21 cellular contexts compared by ENCODE assay signal in genomic region chr7:129970816-129971215, GRCh38. TPM values are rescaled to one million over a fixed set of nuclear protein-coding genes. Genes with fewer than 3 reads are reported as not detected.
DNase-seq lines count a peak whose midpoint lies in the region; ATAC-seq and TF ChIP-seq lines count a peak whose summit lies in the region.
"Had no signal": no experiment of that assay in that cellular context is flagged by ENCODE, and none has a peak within 500 bp of the region (broad histone marks: within the 10 kb centered on the region; RNA-seq: fewer than 3 reads in every experiment).

No MANE protein-coding gene starts in this region.

- no peak for TF ChIP-seq RAD21 in SK-N-SH (IDR thresholded peaks at IDR 0.05; ENCODE audit: low read length)

- no peak overlapping the region for H3K14ac ChIP-seq in mesenchymal stem cell (ENCODE audit: low read length in 2 of 2)

- CTCF ChIA-PET in SK-N-SH (lab: Yijun Ruan, JAX) (interaction anchor here (0.7 to 1.5 kb wide), 4 partner anchors 16 to 146 kb away, joined by 3 to 4 read pairs (median 4); no protein-coding TSS in a partner anchor), T-cell (lab: Charles Lee) (interaction anchor here (0.5 to 0.7 kb wide), 2 partner anchors 55 to 1162 kb away, joined by 4 to 11 read pairs; no protein-coding TSS in a partner anchor)

- no peaks in the 10 kb centered on the region for H3K36me3 Mint-ChIP-seq in T-cell
- H3K36me3 Mint-ChIP-seq: activated naive CD8-positive, alpha-beta T cell treated with anti-CD3 and anti-CD28 coated beads, Interleukin-2, amount 10 ng/mL, durations not matched to agents 7 days and 5 days had no signal

- intact Hi-C loops in uterus (cut with DNase I; ENCODE audit: low total_unique reads): no loop called here

- H3K23ac ChIP-seq in mesenchymal stem cell (ENCODE audit: low read length in 2 of 2): no peak overlapping the region

- H3K4me3 Mint-ChIP-seq in T-cell: no peak overlapping the region
- H3K4me3 Mint-ChIP-seq: activated naive CD8-positive, alpha-beta T cell treated with anti-CD3 and anti-CD28 coated beads, Interleukin-2, amount 10 ng/mL, durations not matched to agents 7 days and 5 days; T-helper 1 cell treated with Interleukin-12 subunit alpha and Interleukin-12 subunit beta and Interleukin-4 antibody, amounts not matched to agents 30 μg/mL and 1 μg/mL, for 36 hours had no signal

- TF ChIP-seq POLR2A in uterus (IDR thresholded peaks at IDR 0.05): no peak

- H3K36me3 ChIP-seq in SK-N-SH (replicated peaks in 1 of 2; ENCODE audit: control insufficient read depth in 1 of 2, insufficient read depth in 2 of 2, low read length in 1 of 2) (no peaks in the 10 kb centered on the region), mesenchymal stem cell (ENCODE audit: control insufficient read depth in 1 of 2, insufficient read depth in 2 of 2, low read depth in 1 of 2, low read length in 2 of 2) (no peaks in the 10 kb centered on the region), uterus (no peaks in the 10 kb centered on the region)
- H3K36me3 ChIP-seq: BLaER1, HAP-1, left lung had no signal

- H3K4me3 ChIP-seq in SK-N-SH (ENCODE audit: low read depth in 2 of 2, low read length in 1 of 2): no peak overlapping the region
- H3K4me3 ChIP-seq in mesenchymal stem cell (ENCODE audit: insufficient read depth in 1 of 2, low read depth in 1 of 2, low read length in 2 of 2): no peak overlapping the region
- H3K4me3 ChIP-seq in uterus: no peak overlapping the region
- H3K4me3 ChIP-seq: BLaER1, HAP-1, left lung, testis had no signal

- no peak overlapping the region for H3K27ac Mint-ChIP-seq in T-cell
- H3K27ac Mint-ChIP-seq: activated naive CD8-positive, alpha-beta T cell treated with anti-CD3 and anti-CD28 coated beads, Interleukin-2, amount 10 ng/mL, durations not matched to agents 7 days and 5 days; T-helper 1 cell treated with Interleukin-12 subunit alpha and Interleukin-12 subunit beta and Interleukin-4 antibody, amounts not matched to agents 30 μg/mL and 1 μg/mL, for 36 hours had no signal

- H3K4me1 Mint-ChIP-seq in T-cell: no peaks in the 10 kb centered on the region
- H3K4me1 Mint-ChIP-seq: activated naive CD8-positive, alpha-beta T cell treated with anti-CD3 and anti-CD28 coated beads, Interleukin-2, amount 10 ng/mL, durations not matched to agents 7 days and 5 days had no signal

- no peaks in the 10 kb centered on the region for H3K9me3 Mint-ChIP-seq in T-cell
- H3K9me3 Mint-ChIP-seq: activated naive CD8-positive, alpha-beta T cell treated with anti-CD3 and anti-CD28 coated beads, Interleukin-2, amount 10 ng/mL, durations not matched to agents 7 days and 5 days; T-helper 1 cell treated with Interleukin-12 subunit alpha and Interleukin-12 subunit beta and Interleukin-4 antibody, amounts not matched to agents 30 μg/mL and 1 μg/mL, for 36 hours had no signal

- H4K91ac ChIP-seq in mesenchymal stem cell (ENCODE audit: low read length): no peak overlapping the region

- H3K4ac ChIP-seq in mesenchymal stem cell (ENCODE audit: low read depth in 1 of 2, low read length in 2 of 2): peak overlapping the region in 1 of 2 experiments; percentile 49

- H3K79me2 ChIP-seq in SK-N-SH (ENCODE audit: insufficient read depth): no peaks in the 10 kb centered on the region

- H3K9me3 ChIP-seq in SK-N-SH (no peaks in the 10 kb centered on the region), mesenchymal stem cell (ENCODE audit: control insufficient read depth, low read length) (no peaks in the 10 kb centered on the region), uterus (no peaks in the 10 kb centered on the region)
- H3K9me3 ChIP-seq: BLaER1, HAP-1, left lung, testis had no signal

- no peaks in the 10 kb centered on the region for H4K20me1 ChIP-seq in SK-N-SH (ENCODE audit: insufficient read depth)
- H4K20me1 ChIP-seq: BLaER1 had no signal

- peak overlapping the region in 1 of 2 experiments; percentile 83 for H2BK12ac ChIP-seq in mesenchymal stem cell (ENCODE audit: low read length in 2 of 2)

- H3K4me1 ChIP-seq in SK-N-SH (ENCODE audit: control insufficient read depth in 1 of 2, insufficient read depth in 2 of 2, low read depth in 1 of 2, low read length in 1 of 2) (peaks cover 0 to 12% of the 10 kb centered on the region in 2 experiments; a peak in 1 of 4 replicates), mesenchymal stem cell (ENCODE audit: control insufficient read depth, insufficient read depth, low read depth, low read length) (peaks cover 16% of the 10 kb centered on the region), uterus (no peaks in the 10 kb centered on the region)
- H3K4me1 ChIP-seq: BLaER1, left lung, testis had no signal

- ATAC-seq in SK-N-SH treated with all-trans-retinoic acid at 6 μM for 48 hours: no peak
- ATAC-seq in T-cell (replicated peaks in 1 of 4): no peak

- H3K4me2 ChIP-seq in SK-N-SH (no peak overlapping the region), mesenchymal stem cell (ENCODE audit: low read length, poor library complexity, severe bottlenecking) (no peak overlapping the region)
- H3K4me2 ChIP-seq: BLaER1 had no signal

- TF ChIP-seq CTCF in SK-N-SH (IDR thresholded peaks at IDR 0.05): no peak
- TF ChIP-seq CTCF in uterus (IDR thresholded peaks at IDR 0.05): no peak

- peak overlapping the region; percentile 60; the same call in 1 of the 2 replicates for H3K9ac ChIP-seq in SK-N-SH
- no peak overlapping the region for H3K9ac ChIP-seq in mesenchymal stem cell (ENCODE audit: low read length)
- H3K9ac ChIP-seq: BLaER1 had no signal

- H3K79me1 ChIP-seq in mesenchymal stem cell (replicated peaks; ENCODE audit: low read length, poor library complexity, severe bottlenecking): no peaks in the 10 kb centered on the region

- peak overlapping the region in 1 of 2 experiments; percentile 66 for H3K18ac ChIP-seq in mesenchymal stem cell (ENCODE audit: low read depth in 1 of 2, low read length in 2 of 2)

- no peak for TF ChIP-seq EP300 in SK-N-SH (IDR thresholded peaks at IDR 0.05; ENCODE audit: borderline replicate concordance in 1 of 2, low read depth in 1 of 2, low read length in 1 of 2)

- no peak overlapping the region for H4K8ac ChIP-seq in mesenchymal stem cell (ENCODE audit: low read length)

- H3K27me3 Mint-ChIP-seq in T-cell: no peaks in the 10 kb centered on the region

- H2BK120ac ChIP-seq in mesenchymal stem cell (ENCODE audit: low read depth, low read length): no peak overlapping the region

- POLR2A ChIA-PET in SK-N-SH (lab: Yijun Ruan, JAX): no interaction called here
- POLR2A ChIA-PET in T-cell (lab: Charles Lee): no interaction called here

- H2BK5ac ChIP-seq in mesenchymal stem cell (ENCODE audit: low read depth, low read length, poor library complexity, severe bottlenecking): no peak overlapping the region

- no peak overlapping the region; the same call in 1 of the 2 replicates for H2AFZ ChIP-seq in SK-N-SH (ENCODE audit: low read depth)
- H2AFZ ChIP-seq in mesenchymal stem cell (ENCODE audit: low read depth, low read length): no peak overlapping the region

- no peaks in the 10 kb centered on the region for H3K27me3 ChIP-seq in SK-N-SH (ENCODE audit: insufficient read depth)
- no peaks in the 10 kb centered on the region for H3K27me3 ChIP-seq in mesenchymal stem cell (ENCODE audit: control insufficient read depth in 1 of 2, insufficient read depth in 1 of 2, low read length in 2 of 2)
- no peaks in the 10 kb centered on the region for H3K27me3 ChIP-seq in uterus
- H3K27me3 ChIP-seq: BLaER1, left lung, testis had no signal

- H2BK15ac ChIP-seq in mesenchymal stem cell (ENCODE audit: low read depth, poor library complexity, severe bottlenecking): no peak overlapping the region

- peak overlapping the region in 1 of 2 experiments; percentile 94; a peak in 3 of 4 replicates for H3K27ac ChIP-seq in SK-N-SH (ENCODE audit: low read depth in 2 of 2, low read length in 1 of 2)
- peak overlapping the region; percentile 21 for H3K27ac ChIP-seq in mesenchymal stem cell (ENCODE audit: low read length, poor library complexity, severe bottlenecking)
- H3K27ac ChIP-seq in uterus: peak overlapping the region; percentile 29 to 74
- H3K27ac ChIP-seq: BLaER1, left lung, testis had no signal

- no peak for DNase-seq in SK-N-SH
- DNase-seq in dermis blood vessel endothelial cell: peak; percentile 50
- no peak for DNase-seq in mesenchymal stem cell
- peak in 1 of 2 donors; percentile 15 for DNase-seq in uterus
- no peak for DNase-seq in activated CD4-positive, alpha-beta T cell treated with anti-CD3 and anti-CD28 coated beads for 1 hour
- DNase-seq in T-cell: no peak
- DNase-seq in SK-N-DZ (ENCODE audit: low spot score): no peak
- DNase-seq: 8988T; activated CD8-positive, alpha-beta memory T cell treated with anti-CD3 and anti-CD28 coated beads for 24 hours; activated naive CD8-positive, alpha-beta T cell treated with anti-CD3 and anti-CD28 coated beads, Interleukin-2, amount 10 ng/mL, durations not matched to agents 7 days and 5 days; DND-41; effector memory CD4-positive, alpha-beta T cell; foreskin fibroblast; left lung; NCI-H1436; NCI-H2171 treated with DMSO at 0.1 percent for 48 hours; testis had no signal

- H3F3A ChIP-seq in SK-N-SH (replicated peaks; ENCODE audit: insufficient read depth): peaks cover 23% of the 10 kb centered on the region

- 90% methylated on average over 3 of the region's 3 CpGs for WGBS in SK-N-SH (ENCODE audit: low lambda C conversion rate)
- WGBS in mesenchymal stem cell: no CpG with 5 or more reads among the region's 3 CpGs

- peak overlapping the region; percentile 88 for H2AK5ac ChIP-seq in mesenchymal stem cell (ENCODE audit: low read length, severe bottlenecking)

- no peaks in the 10 kb centered on the region for H3K9me2 ChIP-seq in SK-N-SH

TF ChIP-seq in SK-N-SH, 30 proteins besides CTCF, POLR2A, EP300 and RAD21 (continues in another document):
- TF ChIP-seq SMC3 (IDR thresholded peaks at IDR 0.05; ENCODE audit: low read depth, low read length) (no peak), RCOR1 (IDR thresholded peaks at IDR 0.05; ENCODE audit: low read length) (no peak), RXRA (IDR thresholded peaks at IDR 0.05; ENCODE audit: borderline replicate concordance, low read depth) (no peak), ELF1 (IDR thresholded peaks at IDR 0.05) (no peak), RFX5 (IDR thresholded peaks at IDR 0.05; ENCODE audit: low read length) (no peak)

TF ChIP-seq in SK-N-SH treated with all-trans-retinoic acid at 6 μM for 48 hours, 23 proteins besides CTCF, POLR2A, EP300 and RAD21 (continues in another document):
- TF ChIP-seq CSDC2 (CRISPR knock-in tag; IDR thresholded peaks at IDR 0.05): no peak

RNA-seq across cellular contexts. Expression of gene UBE2H, which starts 18.1 kb away (rescaled TPM):
- 129 and 162 TPM in 2 replicates for polyA plus RNA-seq in SK-N-SH (2012; rRNA removed)
- polyA plus RNA-seq in SK-N-SH (2012; cell fraction: cytosol; rRNA removed): 170 and 186 TPM in 2 replicates
- polyA plus RNA-seq in SK-N-SH (2012; cell fraction: nucleus; rRNA removed): 118 and 177 TPM in 2 replicates
- total RNA-seq in dermis blood vessel endothelial cell (71.5 and 87.2 TPM in 2 replicates), uterus (10 to 100 TPM; 35.4 to 99.8 (median 53.1) TPM), T-cell (10 to 100 TPM; 37.5 to 63.8 (median 50.1) TPM)
- polyA plus RNA-seq in mesenchymal stem cell (2013, experiment 1 of 2): 81.2 TPM
- 91.4 TPM for polyA plus RNA-seq in mesenchymal stem cell (2013, experiment 2 of 2)
- 15.9 and 17.9 TPM in 2 replicates for polyA plus RNA-seq in SK-N-DZ (2014; cell fraction: cytosol; rRNA removed)
- 10.5 and 12.6 TPM in 2 replicates for polyA plus RNA-seq in SK-N-DZ (2014; cell fraction: nucleus; rRNA removed)
